8 cellular contexts compared by ENCODE assay signal in the genomic region with DNA sequence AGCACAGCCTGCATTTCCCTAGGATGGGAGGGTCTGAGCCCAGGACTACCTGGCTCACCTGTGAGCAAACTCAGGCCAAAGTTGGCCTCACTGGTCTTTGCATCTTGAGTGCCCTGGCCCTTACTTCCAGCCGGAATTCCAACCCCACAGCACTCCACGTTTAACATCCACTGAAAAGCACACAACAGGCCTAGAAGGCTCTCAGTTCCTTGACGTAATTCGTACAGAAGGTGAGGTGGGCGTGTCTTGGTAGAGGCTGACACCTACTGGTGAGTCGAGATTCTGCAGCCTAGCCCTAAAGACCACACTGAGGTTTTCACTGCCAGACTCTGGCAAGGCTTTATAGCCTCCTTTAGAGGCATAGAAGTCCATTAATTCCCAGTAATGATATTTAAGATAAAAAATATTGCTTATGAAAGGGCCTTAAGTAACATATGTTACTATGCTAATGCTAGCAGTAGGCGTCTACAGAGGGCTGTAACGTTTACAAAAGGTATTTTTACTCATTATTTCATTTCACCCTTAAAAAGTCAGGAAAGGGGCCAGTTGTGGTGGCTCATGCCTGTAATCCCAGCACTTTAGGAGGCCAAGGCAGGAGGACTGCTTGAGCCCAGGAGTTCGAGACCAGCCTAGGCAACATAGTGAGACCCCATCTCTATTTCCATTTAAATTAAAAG.
DNase-seq lines count a peak whose midpoint lies in the region; ATAC-seq lines count a peak whose summit lies in the region.

No MANE protein-coding gene starts in this region.

- peak; percentile 57 for DNase-seq in GF-D8 (lab: John Stamatoyannopoulos, UW)
- peak; percentile 34 for DNase-seq in HuH-7 (ENCODE audit: low spot score)
- peak; percentile 48 for DNase-seq in T follicular helper cell (ENCODE audit: low read depth)
- peak; percentile 79 for DNase-seq in amniotic epithelial cell (ENCODE audit: low read depth)
- peak; percentile 80 for DNase-seq in iris pigment epithelial cell (ENCODE audit: low read depth)
- peak; percentile 60 for DNase-seq in stimulated activated CD4-positive, alpha-beta T cell treated with anti-CD3 and anti-CD28 coated beads, Interleukin-4, amount 100 ng/mL, for 1 hour

- ATAC-seq in GM19328 (IDR thresholded peaks at IDR 0.05; ENCODE audit: unreplicated experiment) (no peak), HG03025 (IDR thresholded peaks at IDR 0.05; ENCODE audit: low FRiP score, unreplicated experiment) (no peak)
